In genomic region chr10:64148597-64148996, GRCh38 we compare ENCODE assay signal across 1 cellular context.
TF ChIP-seq lines count a peak whose summit lies in the region.

No MANE protein-coding gene starts in this region.

TF ChIP-seq in GM23338, 12 proteins besides CTCF, POLR2A, EP300 and RAD21 (continued from another document):
- TF ChIP-seq REST (IDR thresholded peaks at IDR 0.05; ENCODE audit: unreplicated experiment) (no peak), POLR2AphosphoS5 (IDR thresholded peaks at IDR 0.05; ENCODE audit: low read depth) (no peak), STAT1 (IDR thresholded peaks at IDR 0.05; ENCODE audit: unreplicated experiment) (no peak), ZNF114 (CRISPR knock-in tag; IDR thresholded peaks at IDR 0.05) (no peak), EZH2 (IDR thresholded peaks at IDR 0.05; ENCODE audit: low read depth, unreplicated experiment) (no peak), CREB1 (CRISPR knock-in tag; IDR thresholded peaks at IDR 0.05; ENCODE audit: low read depth) (no peak), EZH2phosphoT487 (IDR thresholded peaks at IDR 0.05; ENCODE audit: unreplicated experiment) (no peak), ZNF331 (CRISPR knock-in tag; IDR thresholded peaks at IDR 0.05; ENCODE audit: low read depth) (no peak), NANOG (IDR thresholded peaks at IDR 0.05; ENCODE audit: borderline replicate concordance) (no peak)
TF ChIP-seq in GM23338: peak in this region for 0.
